Comparison of ENCODE assay signal across 19 cellular contexts in genomic region chr1:32984829-32985310, GRCh38. TPM values are rescaled to one million over a fixed set of nuclear protein-coding genes. Genes with fewer than 3 reads are reported as not detected.
A peak's percentile ranks its signal among the peaks of the same experiment; 100 is the strongest.
DNase-seq lines count a peak whose midpoint lies in the region; ATAC-seq, FAIRE-seq and TF ChIP-seq lines count a peak whose summit lies in the region.
"Had no signal": no experiment of that assay in that cellular context is flagged by ENCODE, and none has a peak within 500 bp of the region (broad histone marks: within the 10 kb centered on the region; RNA-seq: fewer than 3 reads in every experiment).

No MANE protein-coding gene starts in this region.

- H3K79me2 ChIP-seq in neural cell (replicated peaks; ENCODE audit: insufficient read depth, low read length) = no peaks in the 10 kb centered on the region
- H3K79me2 ChIP-seq: parathyroid adenoma had no signal

- no peaks in the 10 kb centered on the region for H3F3A ChIP-seq in neural cell (ENCODE audit: insufficient read depth, low read length, poor library complexity, severe bottlenecking)

- no peaks in the 10 kb centered on the region for H3K9me2 ChIP-seq in neural cell (ENCODE audit: insufficient read depth, low read length)

- H3K36me3 ChIP-seq in BLaER1 treated with 17β-estradiol and CSF1 and Interleukin-3, amounts not matched to agents 10 nM and 100 nM = 0 out of 22 replicates have a peak, but pooled peaks cover 0 to 6% (median 0%) of the 10 kb centered on the region in 11 experiments
- no peaks in the 10 kb centered on the region for H3K36me3 ChIP-seq in CD8-positive, alpha-beta memory T cell (ENCODE audit: insufficient read depth, low read length)
- H3K36me3 ChIP-seq in neural cell (ENCODE audit: insufficient read depth, low read length) = no peaks in the 10 kb centered on the region
- H3K36me3 ChIP-seq: esophagus muscularis mucosa had no signal

- no peak for TF ChIP-seq CTCF in activated CD8-positive, alpha-beta T cell treated with anti-CD3 and anti-CD28 coated beads for 36 hours (IDR thresholded peaks at IDR 0.05)
- no peak for TF ChIP-seq CTCF in neural cell (IDR thresholded peaks at IDR 0.05; ENCODE audit: poor library complexity, severe bottlenecking)
- no peak for TF ChIP-seq CTCF in lower leg skin (IDR thresholded peaks at IDR 0.05)

- peaks cover 72 to 99% (median 97%) of the 10 kb centered on the region in 10 experiments for H3K4me1 ChIP-seq in BLaER1 treated with 17β-estradiol and CSF1 and Interleukin-3, amounts not matched to agents 10 nM and 100 nM
- peaks cover 15% of the 10 kb centered on the region for H3K4me1 ChIP-seq in CD8-positive, alpha-beta memory T cell (ENCODE audit: insufficient read depth, low read length)
- H3K4me1 ChIP-seq: parathyroid adenoma had no signal

- CTCF ChIA-PET in CD8-positive, alpha-beta memory T cell (lab: Charles Lee) = interaction anchor here (1.5 to 1.8 kb wide), 2 partner anchors 20 to 70 kb away, joined by 3 to 4 read pairs; partner anchors contain the start of gene RNF19B
- CTCF ChIA-PET in activated CD8-positive, alpha-beta T cell treated with anti-CD3 and anti-CD28 coated beads for 36 hours (lab: Charles Lee) = interaction anchor here (0.8 to 1.8 kb wide), 7 partner anchors 8 to 142 kb away, joined by 3 to 5 read pairs (median 3); no protein-coding TSS in a partner anchor

- H3K27me3 Mint-ChIP-seq in CD8-positive, alpha-beta memory T cell = peaks cover 0 to 2% of the 10 kb centered on the region in 2 donors
- no peaks in the 10 kb centered on the region for H3K27me3 Mint-ChIP-seq in activated CD8-positive, alpha-beta T cell treated with anti-CD3 and anti-CD28 coated beads for 36 hours

- FAIRE-seq in HTR-8/SVneo (lab: Jason Lieb, UNC) = no peak

- no peak for DNase-seq in CD8-positive, alpha-beta memory T cell
- DNase-seq in activated CD8-positive, alpha-beta T cell treated with anti-CD3 and anti-CD28 coated beads for 36 hours = no peak
- DNase-seq in lower leg skin (ENCODE audit: low spot score in 2 of 2) (no peak), HTR-8/SVneo (ENCODE audit: insufficient read length, low spot score) (no peak), NCI-H2081 treated with DMSO at 0.1 percent for 48 hours (lab: John Stamatoyannopoulos, UW) (no peak)
- DNase-seq: C1 segment of cervical spinal cord, DMS79, glutamatergic neuron, KG1, NCI-H1105, NCI-H774, testis had no signal

- 94 to 100% methylated on average over 1 of the region's 1 CpG for WGBS in lower leg skin, 2 donors

- POLR2A ChIA-PET in CD8-positive, alpha-beta memory T cell (lab: Charles Lee) = no interaction called here
- POLR2A ChIA-PET in activated CD8-positive, alpha-beta T cell treated with anti-CD3 and anti-CD28 coated beads for 36 hours (lab: Charles Lee) = interaction anchor here (2.3 kb wide), 1 partner anchor 20 kb away, joined by 7 read pairs; the partner anchor contains the start of gene RNF19B

- no peak for TF ChIP-seq RAD21 in neural cell (conservative IDR thresholded peaks at IDR 0.05)

- H3K27ac ChIP-seq in BLaER1 treated with 17β-estradiol and CSF1 and Interleukin-3, amounts not matched to agents 10 nM and 100 nM = peak overlapping the region; percentile 84 to 94 (median 90)
- H3K27ac ChIP-seq in CD8-positive, alpha-beta memory T cell (ENCODE audit: low read depth, low read length) = no peak overlapping the region
- H3K27ac ChIP-seq in neural cell (ENCODE audit: low read length) = peak overlapping the region; percentile 69
- H3K27ac ChIP-seq: parathyroid adenoma, testis had no signal

- peaks cover 25 to 52% (median 47%) of the 10 kb centered on the region in 3 donors for H3K4me1 Mint-ChIP-seq in CD8-positive, alpha-beta memory T cell
- peaks cover 60% of the 10 kb centered on the region for H3K4me1 Mint-ChIP-seq in activated CD8-positive, alpha-beta T cell treated with anti-CD3 and anti-CD28 coated beads for 36 hours (ENCODE audit: low read depth)

- no peaks in the 10 kb centered on the region for H3K9me3 Mint-ChIP-seq in CD8-positive, alpha-beta memory T cell
- no peaks in the 10 kb centered on the region for H3K9me3 Mint-ChIP-seq in activated CD8-positive, alpha-beta T cell treated with anti-CD3 and anti-CD28 coated beads for 36 hours

- no peak overlapping the region for H3K4me3 Mint-ChIP-seq in CD8-positive, alpha-beta memory T cell
- H3K4me3 Mint-ChIP-seq in activated CD8-positive, alpha-beta T cell treated with anti-CD3 and anti-CD28 coated beads for 36 hours = no peak overlapping the region

- peak overlapping the region; percentile 63 for H2AFZ ChIP-seq in neural cell (ENCODE audit: low read depth, low read length)
- H2AFZ ChIP-seq: parathyroid adenoma had no signal

- H3K9ac ChIP-seq in BLaER1 treated with 17β-estradiol and CSF1 and Interleukin-3, amounts not matched to agents 10 nM and 100 nM = peak overlapping the region in 10 of 11 experiments; percentile 27 to 65 (median 50); a peak in 18 of 22 replicates
- H3K9ac ChIP-seq in neural cell (ENCODE audit: low read length) = peak overlapping the region; percentile 50
- H3K9ac ChIP-seq: parathyroid adenoma had no signal

- H4K20me1 ChIP-seq in BLaER1 treated with 17β-estradiol and CSF1 and Interleukin-3, amounts not matched to agents 10 nM and 100 nM = no peaks in the 10 kb centered on the region
- no peaks in the 10 kb centered on the region for H4K20me1 ChIP-seq in neural cell (ENCODE audit: insufficient read depth)

- H3K4me2 ChIP-seq in BLaER1 treated with 17β-estradiol and CSF1 and Interleukin-3, amounts not matched to agents 10 nM and 100 nM = peak overlapping the region; percentile 51 to 99 (median 87)
- H3K4me2 ChIP-seq in neural cell (ENCODE audit: low read length) = peak overlapping the region; percentile 23

- no peaks in the 10 kb centered on the region for H3K36me3 Mint-ChIP-seq in CD8-positive, alpha-beta memory T cell
- no peaks in the 10 kb centered on the region for H3K36me3 Mint-ChIP-seq in activated CD8-positive, alpha-beta T cell treated with anti-CD3 and anti-CD28 coated beads for 36 hours (ENCODE audit: low read depth)

- no peak for TF ChIP-seq EP300 in neural cell (conservative IDR thresholded peaks at IDR 0.05; ENCODE audit: poor library complexity, severe bottlenecking)

- 0 out of 22 replicates have a peak, but pooled peaks cover 0 to 8% (median 0%) of the 10 kb centered on the region in 11 experiments for H3K9me3 ChIP-seq in BLaER1 treated with 17β-estradiol and CSF1 and Interleukin-3, amounts not matched to agents 10 nM and 100 nM (replicated peaks in 1 of 11)
- no peaks in the 10 kb centered on the region for H3K9me3 ChIP-seq in CD8-positive, alpha-beta memory T cell (ENCODE audit: low read length)
- H3K9me3 ChIP-seq in neural cell (ENCODE audit: low read length) = no peaks in the 10 kb centered on the region
- H3K9me3 ChIP-seq: esophagus muscularis mucosa, testis had no signal

- ATAC-seq in activated CD8-positive, alpha-beta T cell treated with anti-CD3 and anti-CD28 coated beads for 36 hours = no peak
- ATAC-seq: HCT116, Panc1 had no signal

- no peak for TF ChIP-seq POLR2A in lower leg skin (IDR thresholded peaks at IDR 0.05)

- no peak overlapping the region for H3K4me3 ChIP-seq in BLaER1 treated with 17β-estradiol and CSF1 and Interleukin-3, amounts not matched to agents 10 nM and 100 nM
- no peak overlapping the region for H3K4me3 ChIP-seq in CD8-positive, alpha-beta memory T cell (ENCODE audit: low read length)
- H3K4me3 ChIP-seq in neural cell (ENCODE audit: low read length) (peak overlapping the region; percentile 39), lower leg skin (ENCODE audit: low read depth, poor library complexity, severe bottlenecking) (no peak overlapping the region)
- H3K4me3 ChIP-seq: esophagus muscularis mucosa, lung, testis had no signal

- no peaks in the 10 kb centered on the region for H3K27me3 ChIP-seq in BLaER1 treated with 17β-estradiol and CSF1 and Interleukin-3, amounts not matched to agents 10 nM and 100 nM
- no peaks in the 10 kb centered on the region for H3K27me3 ChIP-seq in CD8-positive, alpha-beta memory T cell (ENCODE audit: insufficient read depth, low read length, poor library complexity, severe bottlenecking)
- no peaks in the 10 kb centered on the region for H3K27me3 ChIP-seq in neural cell (ENCODE audit: insufficient read depth, low read depth, low read length)
- H3K27me3 ChIP-seq: esophagus muscularis mucosa, testis had no signal

- H3K27ac Mint-ChIP-seq in CD8-positive, alpha-beta memory T cell = peak overlapping the region; percentile 21 to 98 (median 87)
- peak overlapping the region; percentile 55 for H3K27ac Mint-ChIP-seq in activated CD8-positive, alpha-beta T cell treated with anti-CD3 and anti-CD28 coated beads for 36 hours

- intact Hi-C loops in activated CD8-positive, alpha-beta T cell treated with anti-CD3 and anti-CD28 coated beads for 36 hours (cut with micrococcal nuclease) = no loop called here
- intact Hi-C loops in lower leg skin (cut with DNase I; ENCODE audit: low total_unique reads) = no loop called here

TF ChIP-seq in neural cell, 6 proteins besides CTCF, POLR2A, EP300 and RAD21 (continues in another document):
- TF ChIP-seq POLR2AphosphoS5 (IDR thresholded peaks at IDR 0.05) = no peak
- no peak for TF ChIP-seq EZH2 (IDR thresholded peaks at IDR 0.05; ENCODE audit: borderline replicate concordance, insufficient read depth, low read length, poor library complexity, severe bottlenecking)

RNA-seq across cellular contexts. Expression of gene RNF19B, which starts 20.3 kb away (rescaled TPM):
- total RNA-seq in CD8-positive, alpha-beta memory T cell = 10 to 100 TPM; 39.6 to 39.9 TPM
- polyA plus RNA-seq in CD8-positive, alpha-beta memory T cell = 4.3 TPM
- total RNA-seq in activated CD8-positive, alpha-beta T cell treated with anti-CD3 and anti-CD28 coated beads for 36 hours = 10 to 100 TPM; 10.6 to 10.9 TPM
- 22.1 and 30.8 TPM in 2 replicates for polyA plus RNA-seq in neural cell
- 46.0 and 46.3 TPM in 2 replicates for polyA minus RNA-seq in neural cell
- total RNA-seq in lower leg skin = 10 to 100 TPM; 29.5 to 42.6 (median 37.5) TPM

RNA-seq across cellular contexts. Expression of gene AK2, which starts 51.8 kb away (rescaled TPM):
- total RNA-seq in CD8-positive, alpha-beta memory T cell = 100 to 1,000 TPM; 288 to 305 TPM
- polyA plus RNA-seq in CD8-positive, alpha-beta memory T cell = 110 TPM
- 100 to 1,000 TPM; 404 TPM for total RNA-seq in activated CD8-positive, alpha-beta T cell treated with anti-CD3 and anti-CD28 coated beads for 36 hours
- polyA plus RNA-seq in neural cell = 90.1 and 107 TPM in 2 replicates
- 52.3 and 57.8 TPM in 2 replicates for polyA minus RNA-seq in neural cell
- 100 to 1,000 TPM in 3 of 4 donors, 10 to 100 TPM in 1; 90.0 to 247 (median 144) TPM for total RNA-seq in lower leg skin
